In the genomic region with DNA sequence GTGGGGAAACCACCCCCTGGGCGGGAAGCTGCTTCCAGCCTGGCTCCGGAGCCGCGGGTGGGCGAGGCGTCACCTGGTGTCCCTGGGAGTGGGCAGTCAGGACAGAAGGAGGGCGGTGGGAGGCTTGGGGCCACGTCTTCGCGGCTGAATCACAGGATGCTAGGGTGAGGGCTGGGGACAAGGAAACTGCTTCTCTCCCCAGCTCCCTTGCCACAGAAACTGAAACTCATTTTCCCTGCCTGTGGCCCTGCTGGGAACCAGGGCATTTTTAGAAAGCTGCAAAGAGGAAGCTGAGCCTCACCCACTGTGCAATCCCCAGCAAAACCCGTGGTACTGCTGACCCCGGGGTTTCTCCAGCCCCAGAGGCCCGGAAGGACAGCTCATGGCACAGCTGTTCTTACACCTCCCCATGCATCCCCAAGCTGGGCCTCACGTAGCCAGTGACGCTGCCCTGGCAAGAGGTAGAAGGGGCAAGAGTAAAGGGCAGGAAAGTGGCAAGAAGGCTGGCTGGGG, we compare ENCODE assay signal across 8 cellular contexts. TPM values are rescaled to one million over a fixed set of nuclear protein-coding genes. Genes with fewer than 3 reads are reported as not detected.
DNase-seq lines count a peak whose midpoint lies in the region; ATAC-seq and TF ChIP-seq lines count a peak whose summit lies in the region.

No MANE protein-coding gene starts in this region.

- no peaks in the 10 kb centered on the region for H3K9me3 Mint-ChIP-seq in CD14-positive monocyte
- no peaks in the 10 kb centered on the region for H3K9me3 Mint-ChIP-seq in activated CD4-positive, alpha-beta T cell treated with anti-CD3 and anti-CD28 coated beads, Interleukin-2, amount 10 ng/mL, durations not matched to agents 7 days and 5 days
- H3K9me3 Mint-ChIP-seq in naive thymus-derived CD4-positive, alpha-beta T cell: no peaks in the 10 kb centered on the region

- H3K27me3 Mint-ChIP-seq in CD14-positive monocyte (ENCODE audit: low read depth in 3 of 3): peaks cover 0 to 2% (median 0%) of the 10 kb centered on the region in 3 donors
- no peaks in the 10 kb centered on the region for H3K27me3 Mint-ChIP-seq in activated CD4-positive, alpha-beta T cell treated with anti-CD3 and anti-CD28 coated beads, Interleukin-2, amount 10 ng/mL, durations not matched to agents 7 days and 5 days
- H3K27me3 Mint-ChIP-seq in naive thymus-derived CD4-positive, alpha-beta T cell: no peaks in the 10 kb centered on the region

- H3K27ac ChIP-seq in naive thymus-derived CD4-positive, alpha-beta T cell (ENCODE audit: low read depth, low read length): peak overlapping the region; percentile 0

- no peaks in the 10 kb centered on the region for H3K9me3 ChIP-seq in naive thymus-derived CD4-positive, alpha-beta T cell (ENCODE audit: control insufficient read depth in 2 of 3, low read length in 3 of 3)

- H3K4me3 ChIP-seq in naive thymus-derived CD4-positive, alpha-beta T cell (ENCODE audit: low read length): peak overlapping the region; percentile 65

- ATAC-seq in GM19351 (IDR thresholded peaks at IDR 0.05; ENCODE audit: unreplicated experiment) (peak; percentile 37), HG02840 (IDR thresholded peaks at IDR 0.05; ENCODE audit: low FRiP score, unreplicated experiment) (no peak)
- peak; percentile 84 for ATAC-seq in naive thymus-derived CD4-positive, alpha-beta T cell

- intact Hi-C loops in CD14-positive monocyte (cut with micrococcal nuclease): loop anchor here (1.0 kb wide), 2 partner anchors 8 to 9 kb away; partner anchors contain the start of gene RHBDF2 (in 2 of the 2)
- intact Hi-C loops in naive thymus-derived CD4-positive, alpha-beta T cell (cut with micrococcal nuclease): loop anchor here (1.0 to 5.0 kb wide), 5 partner anchors 8 to 901 kb away; partner anchors contain the start of genes AANAT (in 1 of the 2), RHBDF2 (in 1 of the 2) and UBE2O (in 1 of the 2)

- H3K4me3 Mint-ChIP-seq in CD14-positive monocyte: peak overlapping the region; percentile 84 to 93
- H3K4me3 Mint-ChIP-seq in activated CD4-positive, alpha-beta T cell treated with anti-CD3 and anti-CD28 coated beads, Interleukin-2, amount 10 ng/mL, durations not matched to agents 7 days and 5 days: peak overlapping the region; percentile 80
- peak overlapping the region; percentile 72 to 92 (median 82) for H3K4me3 Mint-ChIP-seq in naive thymus-derived CD4-positive, alpha-beta T cell

- H3K27ac Mint-ChIP-seq in CD14-positive monocyte: peak overlapping the region; percentile 99 to 100 (median 100)
- H3K27ac Mint-ChIP-seq in activated CD4-positive, alpha-beta T cell treated with anti-CD3 and anti-CD28 coated beads, Interleukin-2, amount 10 ng/mL, durations not matched to agents 7 days and 5 days: peak overlapping the region; percentile 97
- peak overlapping the region; percentile 44 to 99 (median 76) for H3K27ac Mint-ChIP-seq in naive thymus-derived CD4-positive, alpha-beta T cell

- no peaks in the 10 kb centered on the region for H3K36me3 ChIP-seq in naive thymus-derived CD4-positive, alpha-beta T cell (ENCODE audit: control insufficient read depth in 2 of 3, insufficient read depth in 3 of 3, low read length in 3 of 3)

- CTCF ChIA-PET in activated CD4-positive, alpha-beta T cell treated with anti-CD3 and anti-CD28 coated beads, Interleukin-2, amount 10 ng/mL, durations not matched to agents 7 days and 5 days (lab: Charles Lee): interaction anchor here (0.9 to 2.0 kb wide), 6 partner anchors 10 to 34 kb away, joined by 3 to 8 read pairs (median 4); no protein-coding TSS in a partner anchor
- CTCF ChIA-PET in naive thymus-derived CD4-positive, alpha-beta T cell (lab: Charles Lee): interaction anchor here (0.7 to 2.4 kb wide), 5 partner anchors 9 to 39 kb away, joined by 3 to 18 read pairs (median 6); no protein-coding TSS in a partner anchor

- DNase-seq in CD14-positive monocyte (ENCODE audit: low spot score): peak; percentile 98
- peak; percentile 91 for DNase-seq in HT1080 (ENCODE audit: low read depth)
- DNase-seq in activated CD4-positive, alpha-beta T cell treated with anti-CD3 and anti-CD28 coated beads, Interleukin-2, amount 10 ng/mL, durations not matched to agents 7 days and 5 days: peak; percentile 63
- DNase-seq in epidermal melanocyte (ENCODE audit: insufficient read length, low spot score): peak; percentile 91
- DNase-seq in naive thymus-derived CD4-positive, alpha-beta T cell: peak in 2 of 9 donors; percentile 22 to 70
- peak; percentile 71 for DNase-seq in ureter (ENCODE audit: low spot score)

- TF ChIP-seq CTCF in CD14-positive monocyte (IDR thresholded peaks at IDR 0.05): no peak

- H3K4me1 Mint-ChIP-seq in CD14-positive monocyte: peaks cover 91% of the 10 kb centered on the region
- H3K4me1 Mint-ChIP-seq in activated CD4-positive, alpha-beta T cell treated with anti-CD3 and anti-CD28 coated beads, Interleukin-2, amount 10 ng/mL, durations not matched to agents 7 days and 5 days: peaks cover 61% of the 10 kb centered on the region
- peaks cover 12 to 76% (median 32%) of the 10 kb centered on the region in 7 donors for H3K4me1 Mint-ChIP-seq in naive thymus-derived CD4-positive, alpha-beta T cell

- POLR2A ChIA-PET in activated CD4-positive, alpha-beta T cell treated with anti-CD3 and anti-CD28 coated beads, Interleukin-2, amount 10 ng/mL, durations not matched to agents 7 days and 5 days (lab: Charles Lee): interaction anchor here (0.7 kb wide), 1 partner anchor 14 kb away, joined by 3 read pairs; no protein-coding TSS in a partner anchor
- POLR2A ChIA-PET in naive thymus-derived CD4-positive, alpha-beta T cell (lab: Charles Lee): interaction anchor here (0.6 to 2.2 kb wide), 8 partner anchors 9 to 185 kb away, joined by 3 to 19 read pairs (median 4); partner anchors contain the start of genes QRICH2 and RHBDF2

- peaks cover 32 to 47% of the 10 kb centered on the region in 2 donors for H3K4me1 ChIP-seq in naive thymus-derived CD4-positive, alpha-beta T cell (ENCODE audit: control insufficient read depth in 2 of 2, insufficient read depth in 2 of 2, low read length in 2 of 2)

- no peaks in the 10 kb centered on the region for H3K27me3 ChIP-seq in naive thymus-derived CD4-positive, alpha-beta T cell (ENCODE audit: control insufficient read depth in 2 of 2, insufficient read depth in 2 of 2, low read length in 2 of 2)

- peaks cover 23 to 41% of the 10 kb centered on the region in 2 donors for H3K36me3 Mint-ChIP-seq in CD14-positive monocyte
- H3K36me3 Mint-ChIP-seq in activated CD4-positive, alpha-beta T cell treated with anti-CD3 and anti-CD28 coated beads, Interleukin-2, amount 10 ng/mL, durations not matched to agents 7 days and 5 days (ENCODE audit: low read depth): peaks cover 5% of the 10 kb centered on the region
- peaks cover 0 to 6% (median 0%) of the 10 kb centered on the region in 5 donors for H3K36me3 Mint-ChIP-seq in naive thymus-derived CD4-positive, alpha-beta T cell

RNA-seq across cellular contexts. Expression of gene RHBDF2, which starts 8.2 kb away (rescaled TPM):
- 10 to 100 TPM; 36.9 to 68.6 TPM for polyA plus RNA-seq in CD14-positive monocyte
- total RNA-seq in HT1080 (2014; rRNA removed; shearing (Covaris generic)): 22.8 and 25.2 TPM in 2 replicates
- 24.4 and 29.8 TPM in 2 replicates for polyA plus RNA-seq in HT1080 (2015; cell fraction: cytosol; rRNA removed)
- polyA plus RNA-seq in HT1080 (2015; cell fraction: nucleus; rRNA removed): 69.4 and 75.2 TPM in 2 replicates
- 10 to 100 TPM; 37.1 to 41.6 TPM for total RNA-seq in activated CD4-positive, alpha-beta T cell treated with anti-CD3 and anti-CD28 coated beads, Interleukin-2, amount 10 ng/mL, durations not matched to agents 7 days and 5 days
- total RNA-seq in naive thymus-derived CD4-positive, alpha-beta T cell: 100 to 1,000 TPM in 1 of 5 experiments, 10 to 100 TPM in 4; 31.1 to 119 (median 35.4) TPM
- polyA plus RNA-seq in naive thymus-derived CD4-positive, alpha-beta T cell: 1 to 10 TPM; 2.9 to 7.5 TPM
- total RNA-seq in ureter: 41.6 TPM

RNA-seq across cellular contexts. Expression of gene AANAT, which starts 25.6 kb away (rescaled TPM):
- polyA plus RNA-seq in CD14-positive monocyte: not detected
- total RNA-seq in HT1080 (2014; rRNA removed; shearing (Covaris generic)): 0.05 TPM in 1 of 2 replicates, not detected in the other
- not detected in 2 replicates for polyA plus RNA-seq in HT1080 (2015; cell fraction: cytosol; rRNA removed)
- polyA plus RNA-seq in HT1080 (2015; cell fraction: nucleus; rRNA removed): not detected in 2 replicates
- not detected for total RNA-seq in activated CD4-positive, alpha-beta T cell treated with anti-CD3 and anti-CD28 coated beads, Interleukin-2, amount 10 ng/mL, durations not matched to agents 7 days and 5 days
- not detected for total RNA-seq in naive thymus-derived CD4-positive, alpha-beta T cell
- polyA plus RNA-seq in naive thymus-derived CD4-positive, alpha-beta T cell: not detected
- not detected for total RNA-seq in ureter

RNA-seq across cellular contexts. Expression of gene UBE2O, which starts 40.1 kb away (rescaled TPM):
- 1 to 10 TPM; 1.3 to 4.5 TPM for polyA plus RNA-seq in CD14-positive monocyte
- 17.3 and 18.9 TPM in 2 replicates for total RNA-seq in HT1080 (2014; rRNA removed; shearing (Covaris generic))
- polyA plus RNA-seq in HT1080 (2015; cell fraction: cytosol; rRNA removed): 13.8 and 16.1 TPM in 2 replicates
- polyA plus RNA-seq in HT1080 (2015; cell fraction: nucleus; rRNA removed): 49.2 and 49.7 TPM in 2 replicates
- 10 to 100 TPM; 30.5 to 31.3 TPM for total RNA-seq in activated CD4-positive, alpha-beta T cell treated with anti-CD3 and anti-CD28 coated beads, Interleukin-2, amount 10 ng/mL, durations not matched to agents 7 days and 5 days
- total RNA-seq in naive thymus-derived CD4-positive, alpha-beta T cell: 10 to 100 TPM; 32.6 to 50.8 (median 41.6) TPM
- 10 to 100 TPM in 1 of 2 donors, 1 to 10 TPM in 1; 8.7 to 15.4 TPM for polyA plus RNA-seq in naive thymus-derived CD4-positive, alpha-beta T cell
- 30.3 TPM for total RNA-seq in ureter

RNA-seq across cellular contexts. Expression of gene CYGB, which starts 44.5 kb away (rescaled TPM):
- not detected for polyA plus RNA-seq in CD14-positive monocyte
- total RNA-seq in HT1080 (2014; rRNA removed; shearing (Covaris generic)): 0.14 and 0.37 TPM in 2 replicates
- polyA plus RNA-seq in HT1080 (2015; cell fraction: cytosol; rRNA removed): 0.97 and 0.98 TPM in 2 replicates
- 0.37 and 0.87 TPM in 2 replicates for polyA plus RNA-seq in HT1080 (2015; cell fraction: nucleus; rRNA removed)
- total RNA-seq in activated CD4-positive, alpha-beta T cell treated with anti-CD3 and anti-CD28 coated beads, Interleukin-2, amount 10 ng/mL, durations not matched to agents 7 days and 5 days: not detected
- not detected for total RNA-seq in naive thymus-derived CD4-positive, alpha-beta T cell
- under 1 TPM; 0.33 to 0.35 TPM for polyA plus RNA-seq in naive thymus-derived CD4-positive, alpha-beta T cell
- total RNA-seq in ureter: 24.6 TPM

RNA-seq across cellular contexts. Expression of gene PRCD, which starts 46.8 kb away (rescaled TPM):
- polyA plus RNA-seq in CD14-positive monocyte: not detected
- 1.5 TPM in 1 of 2 replicates, not detected in the other for total RNA-seq in HT1080 (2014; rRNA removed; shearing (Covaris generic))
- 0.86 and 1.5 TPM in 2 replicates for polyA plus RNA-seq in HT1080 (2015; cell fraction: cytosol; rRNA removed)
- 0.72 and 0.79 TPM in 2 replicates for polyA plus RNA-seq in HT1080 (2015; cell fraction: nucleus; rRNA removed)
- not detected for total RNA-seq in activated CD4-positive, alpha-beta T cell treated with anti-CD3 and anti-CD28 coated beads, Interleukin-2, amount 10 ng/mL, durations not matched to agents 7 days and 5 days
- not detected for total RNA-seq in naive thymus-derived CD4-positive, alpha-beta T cell
- 1 to 10 TPM in 1 of 2 donors, not detected in 1; 1.3 TPM for polyA plus RNA-seq in naive thymus-derived CD4-positive, alpha-beta T cell
- 11.5 TPM for total RNA-seq in ureter
